ENCODE assay signal across 8 cellular contexts in the genomic region with DNA sequence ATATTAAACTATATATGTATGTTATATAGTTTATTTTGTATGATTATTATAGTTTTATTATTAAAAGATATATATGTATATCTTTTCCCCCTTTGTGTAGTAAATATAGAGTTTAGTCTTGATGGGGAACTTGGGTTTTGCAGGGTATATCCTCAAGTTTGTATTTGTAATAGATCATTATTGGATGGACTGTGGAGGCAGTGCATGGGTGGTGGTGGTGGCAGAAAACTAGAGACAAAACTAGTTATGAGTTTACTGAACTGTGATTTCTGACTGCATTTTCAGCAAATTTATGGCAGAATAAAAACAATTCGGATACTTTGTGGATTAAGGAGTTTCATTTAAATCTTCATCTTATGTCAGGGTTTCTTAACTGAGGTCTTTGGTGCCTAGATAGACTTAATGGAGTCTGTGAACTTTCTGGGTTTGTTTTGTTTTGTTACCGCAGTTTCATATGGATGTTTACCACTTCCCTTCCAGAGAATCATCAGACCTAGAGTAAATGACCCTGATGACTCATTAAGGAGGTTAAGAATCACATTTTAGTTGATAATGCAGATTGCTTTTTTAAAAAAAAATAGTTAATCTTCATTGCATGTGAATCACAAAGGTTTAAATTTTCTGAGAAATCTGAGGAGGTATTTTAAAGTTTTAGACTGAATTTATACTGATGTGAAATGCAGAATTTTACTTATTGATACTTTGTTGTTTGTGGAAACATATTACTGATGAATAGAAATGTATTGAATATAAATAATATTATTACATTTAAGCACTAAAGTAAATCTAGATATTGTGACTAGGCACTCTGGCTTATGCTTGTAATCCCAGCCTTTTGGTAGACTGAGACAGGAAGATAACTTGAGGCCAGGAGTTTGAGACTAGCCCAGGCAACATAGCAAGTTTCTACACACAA. TPM values are rescaled to one million over a fixed set of nuclear protein-coding genes. Genes with fewer than 3 reads are reported as not detected.
A peak's percentile ranks its signal among the peaks of the same experiment; 100 is the strongest.
DNase-seq lines count a peak whose midpoint lies in the region; ATAC-seq, FAIRE-seq and TF ChIP-seq lines count a peak whose summit lies in the region.

No MANE protein-coding gene starts in this region.

- peaks cover 27% of the 10 kb centered on the region for H3K4me1 Mint-ChIP-seq in astrocyte (ENCODE audit: low read depth, unreplicated experiment)
- peaks cover 65% of the 10 kb centered on the region for H3K4me1 Mint-ChIP-seq in stimulated activated memory B cell treated with anti-CD40 and anti-IgM and Interleukin-4, amounts not matched to agents 10 μg/mL and 1 μg/mL and 100 μg/mL, for 72 hours

- no peak overlapping the region for H3K4me3 Mint-ChIP-seq in astrocyte (ENCODE audit: unreplicated experiment)
- H3K4me3 Mint-ChIP-seq in stimulated activated memory B cell treated with anti-CD40 and anti-IgM and Interleukin-4, amounts not matched to agents 10 μg/mL and 1 μg/mL and 100 μg/mL, for 72 hours = peak overlapping the region; percentile 55

- no peak overlapping the region for H3K9ac ChIP-seq in astrocyte (ENCODE audit: low read length)

- no peaks in the 10 kb centered on the region for H3K27me3 ChIP-seq in astrocyte (ENCODE audit: insufficient read depth, low read length)

- TF ChIP-seq CTCF in GM10266 (IDR thresholded peaks at IDR 0.05; ENCODE audit: control insufficient read depth, insufficient read depth, low read depth, missing control alignments) = no peak
- no peak for TF ChIP-seq CTCF in astrocyte (IDR thresholded peaks at IDR 0.05; ENCODE audit: insufficient read depth, low read depth, low read length)

- no peak for FAIRE-seq in astrocyte (lab: Jason Lieb, UNC)

- no peak overlapping the region for H2AFZ ChIP-seq in astrocyte (ENCODE audit: low read depth, low read length)

- H3K79me2 ChIP-seq in astrocyte (ENCODE audit: insufficient read depth, low read length) = peaks cover 94% of the 10 kb centered on the region

- ATAC-seq in GM21529 (IDR thresholded peaks at IDR 0.05; ENCODE audit: unreplicated experiment) = peak; percentile 95
- peak; percentile 88 for ATAC-seq in stimulated activated memory B cell treated with anti-CD40 and anti-IgM and Interleukin-4, amounts not matched to agents 10 μg/mL and 1 μg/mL and 100 μg/mL, for 72 hours

- no peak overlapping the region for H3K4me3 ChIP-seq in astrocyte (ENCODE audit: insufficient read depth, low read depth, low read length)

- peaks cover 9% of the 10 kb centered on the region for H3K4me1 ChIP-seq in astrocyte (ENCODE audit: insufficient read depth, low read length)

- H3K36me3 ChIP-seq in astrocyte (ENCODE audit: insufficient read depth, low read length) = no peaks in the 10 kb centered on the region

- H3K27ac ChIP-seq in astrocyte (ENCODE audit: low read depth, low read length) = peak overlapping the region; percentile 13

- H3K27me3 Mint-ChIP-seq in astrocyte (ENCODE audit: low read depth, unreplicated experiment) = no peaks in the 10 kb centered on the region
- H3K27me3 Mint-ChIP-seq in stimulated activated memory B cell treated with anti-CD40 and anti-IgM and Interleukin-4, amounts not matched to agents 10 μg/mL and 1 μg/mL and 100 μg/mL, for 72 hours = no peaks in the 10 kb centered on the region

- no peaks in the 10 kb centered on the region for H3K9me3 Mint-ChIP-seq in astrocyte (ENCODE audit: unreplicated experiment)
- H3K9me3 Mint-ChIP-seq in stimulated activated memory B cell treated with anti-CD40 and anti-IgM and Interleukin-4, amounts not matched to agents 10 μg/mL and 1 μg/mL and 100 μg/mL, for 72 hours = no peaks in the 10 kb centered on the region

- H3K4me2 ChIP-seq in astrocyte (ENCODE audit: low read length) = peak overlapping the region; percentile 34

- no peak overlapping the region for H3K27ac Mint-ChIP-seq in astrocyte (ENCODE audit: unreplicated experiment)
- peak overlapping the region; percentile 77 for H3K27ac Mint-ChIP-seq in stimulated activated memory B cell treated with anti-CD40 and anti-IgM and Interleukin-4, amounts not matched to agents 10 μg/mL and 1 μg/mL and 100 μg/mL, for 72 hours

- no peaks in the 10 kb centered on the region for H3K36me3 Mint-ChIP-seq in astrocyte (ENCODE audit: low read depth, unreplicated experiment)
- no peaks in the 10 kb centered on the region for H3K36me3 Mint-ChIP-seq in stimulated activated memory B cell treated with anti-CD40 and anti-IgM and Interleukin-4, amounts not matched to agents 10 μg/mL and 1 μg/mL and 100 μg/mL, for 72 hours

- H4K20me1 ChIP-seq in astrocyte (ENCODE audit: insufficient read depth, low read length) = peaks cover 88% of the 10 kb centered on the region

- no peaks in the 10 kb centered on the region for H3K9me3 ChIP-seq in astrocyte (ENCODE audit: insufficient read depth, low read depth, low read length)

- DNase-seq in GM10266 (ENCODE audit: extremely low spot score) = peak; percentile 34
- peak; percentile 39 for DNase-seq in HT-29 (ENCODE audit: low spot score)
- peak; percentile 51 for DNase-seq in astrocyte (ENCODE audit: low read depth)
- no peak for DNase-seq in NCI-H2171 treated with DMSO at 0.1 percent for 48 hours (lab: John Stamatoyannopoulos, UW)
- DNase-seq in NCI-H1436 (lab: John Stamatoyannopoulos, UW) = no peak
- no peak for DNase-seq in stimulated activated CD4-positive, alpha-beta T cell treated with anti-CD3 and anti-CD28 coated beads, Interleukin-15, amount 100 ng/mL, for 24 hours

RNA-seq across cellular contexts. Expression of a gene that starts 14.5 kb away (rescaled TPM):
- 9.0 and 12.0 TPM in 2 replicates for total RNA-seq in HT-29 (2014; rRNA removed; shearing (Covaris generic))
- 22.8 and 24.8 TPM in 2 replicates for total RNA-seq in astrocyte

Comparison
In these comparisons a context has a peak if more than half of its experiments do, and no peak if none do; other contexts are left out.
1. DNase-seq: peak in GM10266 (single experiment), HT-29 (single experiment) and astrocyte (single experiment); none in NCI-H2171 treated with DMSO at 0.1 percent for 48 hours (single experiment), NCI-H1436 (single experiment) and stimulated activated CD4-positive, alpha-beta T cell treated with anti-CD3 and anti-CD28 coated beads, Interleukin-15, amount 100 ng/mL, for 24 hours (single experiment).